ENCODE assay signal across 22 cellular contexts in the genomic region with DNA sequence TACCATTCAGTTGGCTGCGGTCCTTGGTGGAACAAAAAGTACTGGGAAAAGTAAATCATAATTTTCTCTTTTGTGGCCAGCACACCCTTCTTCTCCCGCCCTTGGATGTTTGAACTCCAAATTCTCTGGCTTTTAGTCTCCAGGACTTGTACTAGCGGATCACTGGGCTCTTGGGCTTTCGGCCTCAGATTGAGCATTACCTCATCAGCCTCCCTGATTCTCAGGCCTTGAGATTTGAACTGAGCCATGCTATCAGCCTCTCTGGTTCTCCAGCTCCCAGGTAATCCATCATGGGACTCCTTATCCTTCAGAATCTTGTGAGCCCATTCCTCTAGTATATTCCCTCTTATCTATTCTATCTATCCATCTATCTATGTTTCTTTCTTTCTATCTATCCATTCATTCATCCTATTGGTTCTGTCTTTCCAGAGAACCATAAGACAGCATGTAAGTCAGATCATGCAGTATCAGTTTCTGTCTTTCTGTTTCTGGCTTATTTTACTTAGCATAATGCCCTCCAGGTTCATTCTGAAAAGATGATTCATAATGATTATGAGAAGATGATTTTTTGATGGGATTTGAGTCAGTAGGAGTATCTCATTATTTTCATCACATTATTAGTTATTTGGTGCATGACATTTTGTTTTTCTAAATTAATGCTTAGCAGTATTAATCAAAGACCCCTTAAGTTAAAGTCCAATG.
DNase-seq lines count a peak whose midpoint lies in the region; ATAC-seq and TF ChIP-seq lines count a peak whose summit lies in the region.
"Had no signal": no experiment of that assay in that cellular context is flagged by ENCODE, and none has a peak within 500 bp of the region (broad histone marks: within the 10 kb centered on the region; RNA-seq: fewer than 3 reads in every experiment).

No MANE protein-coding gene starts in this region.

- H3K4me3 ChIP-seq in left ventricle myocardium inferior = no peak overlapping the region
- H3K4me3 ChIP-seq: colonic mucosa, psoas muscle had no signal

- H3K9me3 Mint-ChIP-seq in activated T-cell treated with anti-CD3 and anti-CD28 coated beads, Interleukin-2, amount 50 U/mL, for 72 hours = peaks cover 3% of the 10 kb centered on the region in 2 donors

- no peaks in the 10 kb centered on the region for H3K27me3 ChIP-seq in left ventricle myocardium inferior (ENCODE audit: low read depth)
- H3K27me3 ChIP-seq: colonic mucosa had no signal

- no peaks in the 10 kb centered on the region for H3K36me3 Mint-ChIP-seq in activated T-cell treated with anti-CD3 and anti-CD28 coated beads, Interleukin-2, amount 50 U/mL, for 72 hours (ENCODE audit: insufficient read depth in 2 of 2)

- DNase-seq in epithelial cell of prostate (ENCODE audit: low read depth, low spot score) = peak; percentile 12
- DNase-seq in activated T-cell treated with anti-CD3 and anti-CD28 coated beads, Interleukin-2, amount 50 U/mL, for 72 hours = no peak
- no peak for DNase-seq in HEK293T (ENCODE audit: extremely low spot score)
- no peak for DNase-seq in left ventricle myocardium inferior
- DNase-seq: ACHN; activated CD4-positive, CD25-positive, alpha-beta regulatory T cell treated with anti-CD3 and anti-CD28 coated beads, Interleukin-2, amount 50 U/mL, for 72 hours; activated CD8-positive, alpha-beta T cell treated with anti-CD3 and anti-CD28 coated beads, Interleukin-2, amount 10 ng/mL, durations not matched to agents 7 days and 5 days; C1 segment of cervical spinal cord; colonic mucosa; kidney glomerular epithelial cell; mammary epithelial cell; NCI-H1092; NCI-H2029; NCI-H2227 treated with DMSO at 0.1 percent for 48 hours; psoas muscle; SW 1271 had no signal

- POLR2A ChIA-PET in HEK293T (lab: Yijun Ruan, JAX) = no interaction called here

- H3K4me1 ChIP-seq in left ventricle myocardium inferior = no peaks in the 10 kb centered on the region
- H3K4me1 ChIP-seq: colonic mucosa, psoas muscle had no signal

- H3K4me3 Mint-ChIP-seq in activated T-cell treated with anti-CD3 and anti-CD28 coated beads, Interleukin-2, amount 50 U/mL, for 72 hours = no peak overlapping the region
- H3K4me3 Mint-ChIP-seq: activated CD8-positive, alpha-beta T cell treated with anti-CD3 and anti-CD28 coated beads, Interleukin-2, amount 10 ng/mL, durations not matched to agents 7 days and 5 days had no signal

- intact Hi-C loops in left ventricle myocardium inferior (cut with micrococcal nuclease) = no loop called here

- CTCF ChIA-PET in HEK293T (lab: Yijun Ruan, JAX) = no interaction called here

- H3K27ac ChIP-seq in epithelial cell of prostate (no peak overlapping the region), left ventricle myocardium inferior (replicated peaks) (no peak overlapping the region)
- H3K27ac ChIP-seq: colonic mucosa, psoas muscle had no signal

- no peak for TF ChIP-seq CTCF in left ventricle myocardium inferior (IDR thresholded peaks at IDR 0.05; ENCODE audit: borderline replicate concordance)

- H3K9me3 ChIP-seq in left ventricle myocardium inferior (replicated peaks) = no peaks in the 10 kb centered on the region
- H3K9me3 ChIP-seq: colonic mucosa, psoas muscle had no signal

- H3K27me3 Mint-ChIP-seq in activated T-cell treated with anti-CD3 and anti-CD28 coated beads, Interleukin-2, amount 50 U/mL, for 72 hours (ENCODE audit: low read depth) = no peaks in the 10 kb centered on the region

- no peaks in the 10 kb centered on the region for H3K36me3 ChIP-seq in left ventricle myocardium inferior
- H3K36me3 ChIP-seq: colonic mucosa had no signal

- no peaks in the 10 kb centered on the region for H3K4me1 Mint-ChIP-seq in activated T-cell treated with anti-CD3 and anti-CD28 coated beads, Interleukin-2, amount 50 U/mL, for 72 hours (ENCODE audit: low read depth)

- ATAC-seq in GM18511 (IDR thresholded peaks at IDR 0.05; ENCODE audit: unreplicated experiment) (peak; percentile 85), GM21717 (IDR thresholded peaks at IDR 0.05; ENCODE audit: unreplicated experiment) (peak; percentile 53), HG03442 (IDR thresholded peaks at IDR 0.05; ENCODE audit: unreplicated experiment) (peak; percentile 87), HG02588 (IDR thresholded peaks at IDR 0.05; ENCODE audit: unreplicated experiment) (no peak)
- ATAC-seq in activated T-cell treated with anti-CD3 and anti-CD28 coated beads, Interleukin-2, amount 50 U/mL, for 72 hours (replicated peaks in 1 of 2) = no peak
- ATAC-seq: activated CD8-positive, alpha-beta T cell treated with anti-CD3 and anti-CD28 coated beads, Interleukin-2, amount 10 ng/mL, durations not matched to agents 7 days and 5 days; HepG2; psoas muscle; Right ventricle myocardium inferior had no signal

- H3K27ac Mint-ChIP-seq in activated T-cell treated with anti-CD3 and anti-CD28 coated beads, Interleukin-2, amount 50 U/mL, for 72 hours = no peak overlapping the region
- H3K27ac Mint-ChIP-seq: activated CD8-positive, alpha-beta T cell treated with anti-CD3 and anti-CD28 coated beads, Interleukin-2, amount 10 ng/mL, durations not matched to agents 7 days and 5 days had no signal

TF ChIP-seq in HEK293T, 16 proteins besides CTCF, POLR2A, EP300 and RAD21:
- TF ChIP-seq NFRKB (IDR thresholded peaks at IDR 0.05) = no peak
- TF ChIP-seq HDGF (IDR thresholded peaks at IDR 0.05; ENCODE audit: borderline replicate concordance) = no peak
- TF ChIP-seq L3MBTL2 (conservative IDR thresholded peaks at IDR 0.05) = no peak
- no peak for TF ChIP-seq ARNT (IDR thresholded peaks at IDR 0.05)
- TF ChIP-seq TARDBP (IDR thresholded peaks at IDR 0.05) = no peak
- TF ChIP-seq BHLHE40 (IDR thresholded peaks at IDR 0.05; ENCODE audit: borderline replicate concordance) = no peak
- TF ChIP-seq ZNF384 (IDR thresholded peaks at IDR 0.05) = no peak
- TF ChIP-seq FOXK2 (IDR thresholded peaks at IDR 0.05) = no peak
- no peak for TF ChIP-seq CTBP1 (IDR thresholded peaks at IDR 0.05; ENCODE audit: borderline replicate concordance)
- TF ChIP-seq LEF1 (IDR thresholded peaks at IDR 0.05; ENCODE audit: borderline replicate concordance) = no peak
- TF ChIP-seq, protein P1, sequence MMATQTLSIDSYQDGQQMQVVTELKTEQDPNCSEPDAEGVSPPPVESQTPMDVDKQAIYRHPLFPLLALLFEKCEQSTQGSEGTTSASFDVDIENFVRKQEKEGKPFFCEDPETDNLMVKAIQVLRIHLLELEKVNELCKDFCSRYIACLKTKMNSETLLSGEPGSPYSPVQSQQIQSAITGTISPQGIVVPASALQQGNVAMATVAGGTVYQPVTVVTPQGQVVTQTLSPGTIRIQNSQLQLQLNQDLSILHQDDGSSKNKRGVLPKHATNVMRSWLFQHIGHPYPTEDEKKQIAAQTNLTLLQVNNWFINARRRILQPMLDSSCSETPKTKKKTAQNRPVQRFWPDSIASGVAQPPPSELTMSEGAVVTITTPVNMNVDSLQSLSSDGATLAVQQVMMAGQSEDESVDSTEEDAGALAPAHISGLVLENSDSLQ (IDR thresholded peaks at IDR 0.05) = no peak
- no peak for TF ChIP-seq ELF4 (IDR thresholded peaks at IDR 0.05)
- no peak for TF ChIP-seq FOXA1 (IDR thresholded peaks at IDR 0.05)
- no peak for TF ChIP-seq FOXM1 (IDR thresholded peaks at IDR 0.05; ENCODE audit: borderline replicate concordance)
- no peak for TF ChIP-seq SP1 (IDR thresholded peaks at IDR 0.05)
- TF ChIP-seq SUZ12 (IDR thresholded peaks at IDR 0.05) = no peak
TF ChIP-seq in HEK293T: peak in this region for 0.

Comparison
In these comparisons a context has a peak if more than half of its experiments do, and no peak if none do; other contexts are left out.
1. ATAC-seq: peak in GM18511 (single experiment), GM21717 (single experiment) and HG03442 (single experiment); none in activated T-cell treated with anti-CD3 and anti-CD28 coated beads, Interleukin-2, amount 50 U/mL, for 72 hours (0 of 2) and HG02588 (single experiment).